2 cellular contexts compared by ENCODE assay signal in genomic region chr1:150288822-150289221, GRCh38.
A peak's percentile ranks its signal among the peaks of the same experiment; 100 is the strongest.
TF ChIP-seq lines count a peak whose summit lies in the region.

No MANE protein-coding gene starts in this region.

TF ChIP-seq in HEK293, 187 proteins besides CTCF, POLR2A, EP300 and RAD21:
- TF ChIP-seq HIC1 (tag by site-specific recombination; IDR thresholded peaks at IDR 0.05) (no peak), INSM2 (tag by site-specific recombination; IDR thresholded peaks at IDR 0.05) (no peak), ZNF677 (tag by site-specific recombination; IDR thresholded peaks at IDR 0.05) (no peak), ZNF239 (tag by site-specific recombination; IDR thresholded peaks at IDR 0.05) (no peak), ZFHX2 (tag by site-specific recombination; conservative IDR thresholded peaks at IDR 0.05) (peak; percentile 95), ZNF114 (tag by site-specific recombination; IDR thresholded peaks at IDR 0.05) (no peak), ZBTB17 (tag by site-specific recombination; IDR thresholded peaks at IDR 0.05) (0 out of 2 replicates have a peak, but pooled peaks have one; percentile 21), EGR2 (tag by site-specific recombination; IDR thresholded peaks at IDR 0.05; ENCODE audit: low read depth) (peak; percentile 96)
TF ChIP-seq in HEK293: peak in this region for 3.

TF ChIP-seq in K562, 482 proteins besides CTCF, POLR2A, EP300 and RAD21:
- TF ChIP-seq ILK (tag; IDR thresholded peaks at IDR 0.05; ENCODE audit: borderline replicate concordance, low read depth) (0 out of 2 replicates have a peak, but pooled peaks have one; percentile 20), GTF3C2 (IDR thresholded peaks at IDR 0.05; ENCODE audit: borderline replicate concordance, extremely low read depth, insufficient read length) (no peak), LEF1 (IDR thresholded peaks at IDR 0.05) (0 out of 2 replicates have a peak, but pooled peaks have one; percentile 16)
